Comparison of ENCODE assay signal across 11 cellular contexts in the genomic region with DNA sequence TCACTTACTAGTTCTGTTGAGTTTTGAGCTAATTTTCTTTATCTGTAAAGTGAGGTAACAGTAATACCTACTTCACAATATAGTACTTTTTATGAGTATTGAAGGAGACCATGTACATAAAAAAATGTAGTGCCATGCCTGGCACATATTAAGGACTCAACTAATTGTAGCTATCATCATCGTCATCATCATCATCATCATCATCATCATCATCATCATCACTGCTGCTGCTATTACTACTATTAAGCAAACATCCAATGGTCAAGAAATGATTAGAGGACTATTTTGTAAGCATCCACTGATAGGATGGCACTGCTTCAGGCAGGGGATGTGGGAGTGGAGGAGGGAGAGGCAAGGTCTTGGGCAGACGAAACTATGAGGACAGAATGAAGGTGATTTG. TPM values are rescaled to one million over a fixed set of nuclear protein-coding genes. Genes with fewer than 3 reads are reported as not detected.
"Had no signal": no experiment of that assay in that cellular context is flagged by ENCODE, and none has a peak within 500 bp of the region (broad histone marks: within the 10 kb centered on the region; RNA-seq: fewer than 3 reads in every experiment).

No MANE protein-coding gene starts in this region.

- ATAC-seq: GM23338, K562 had no signal

- H3K27ac ChIP-seq: HL-60 had no signal

- H2AFZ ChIP-seq: GM23338 had no signal

- FAIRE-seq: H1, H54, K562 had no signal

- H3K4me2 ChIP-seq: GM23338 had no signal

- H3K4me3 ChIP-seq: GM23338, K562 had no signal

- DNase-seq: H9, HCEC 1CT, HFFc6, IMR-90, KG1 had no signal

RNA-seq across cellular contexts. Expression of a gene that starts 47.4 kb away (rescaled TPM):
- total RNA-seq: GM23338, H1, H9, HFFc6, HT1080, IMR-90, K562 had no signal
- polyA plus RNA-seq: GM23338, H1, IMR-90, K562 had no signal
